Comparison of ENCODE assay signal across 6 cellular contexts in genomic region chr2:133025004-133025403, GRCh38.
"Had no signal": no experiment of that assay in that cellular context is flagged by ENCODE, and none has a peak within 500 bp of the region (broad histone marks: within the 10 kb centered on the region; RNA-seq: fewer than 3 reads in every experiment).

No MANE protein-coding gene starts in this region.

- H3K27ac ChIP-seq: HL-60, KMS-11 had no signal

- ATAC-seq: GM23338 had no signal

- H3K4me3 ChIP-seq: GM23338 had no signal

- H3K9ac ChIP-seq: KMS-11 had no signal

- DNase-seq: H9, HCEC 1CT, KBM-7 had no signal

- H3K4me2 ChIP-seq: GM23338, KMS-11 had no signal

- H2AFZ ChIP-seq: GM23338 had no signal
